ENCODE assay signal across 8 cellular contexts in the genomic region with DNA sequence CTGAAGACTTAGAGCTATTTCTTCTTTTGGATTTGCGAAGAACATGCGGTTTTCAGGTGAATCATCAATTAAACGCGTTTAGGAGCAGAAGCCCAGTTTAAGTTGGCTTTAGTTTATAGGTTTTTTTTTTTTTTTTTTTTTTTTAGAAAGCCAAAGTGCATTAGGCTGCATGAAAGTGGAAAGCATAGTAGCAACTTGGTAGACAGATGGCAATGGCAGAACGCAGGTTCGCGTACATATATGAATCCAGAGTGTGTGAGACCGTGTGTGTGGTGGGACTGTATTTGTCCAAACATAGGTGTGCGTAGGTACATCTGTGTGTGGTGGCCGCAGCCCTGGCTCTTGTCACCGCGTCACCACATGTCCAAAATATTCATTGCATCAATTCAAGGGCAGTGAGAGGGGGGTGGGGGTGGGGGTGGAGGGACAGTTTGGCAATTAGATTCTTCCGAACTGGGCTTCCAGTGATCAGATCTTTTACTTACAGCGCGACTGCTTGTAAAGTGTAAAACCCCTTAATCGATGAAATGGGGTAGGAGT. TPM values are rescaled to one million over a fixed set of nuclear protein-coding genes. Genes with fewer than 3 reads are reported as not detected.
A peak's percentile ranks its signal among the peaks of the same experiment; 100 is the strongest.
DNase-seq lines count a peak whose midpoint lies in the region; ATAC-seq, FAIRE-seq and TF ChIP-seq lines count a peak whose summit lies in the region.

No MANE protein-coding gene starts in this region.

- peak overlapping the region; percentile 99 for H3K27ac Mint-ChIP-seq in activated naive CD4-positive, alpha-beta T cell treated with anti-CD3 and anti-CD28 coated beads, Interleukin-2, amount 50 U/mL, for 24 hours

- H3K4me2 ChIP-seq in A549 (peak overlapping the region; percentile 77), trophoblast cell (ENCODE audit: low read length) (peak overlapping the region; percentile 88)

- H3K27me3 Mint-ChIP-seq in activated naive CD4-positive, alpha-beta T cell treated with anti-CD3 and anti-CD28 coated beads, Interleukin-2, amount 50 U/mL, for 24 hours: no peaks in the 10 kb centered on the region

- H3K27me3 ChIP-seq in heart right ventricle (no peaks in the 10 kb centered on the region), trophoblast cell (ENCODE audit: insufficient read depth, low read length) (no peaks in the 10 kb centered on the region)

- no peak; the same call in 1 of the 2 replicates for TF ChIP-seq POLR2A in A549 (IDR thresholded peaks at IDR 0.05; ENCODE audit: low read length)

- CTCF ChIA-PET in A549 (lab: Yijun Ruan, JAX): interaction anchor here (0.6 to 2.2 kb wide), 11 partner anchors 13 to 612 kb away, joined by 3 to 24 read pairs (median 5); no protein-coding TSS in a partner anchor

- peaks cover 9% of the 10 kb centered on the region for H3K79me2 ChIP-seq in trophoblast cell (ENCODE audit: control insufficient read depth, insufficient read depth, low read length, poor library complexity)

- H3K79me1 ChIP-seq in trophoblast cell (ENCODE audit: low read length): peaks cover 24% of the 10 kb centered on the region

- DNase-seq in A549 (ENCODE audit: low read depth in 1 of 2, low spot score in 1 of 2): peak; percentile 42 to 69
- DNase-seq in GM12864 (ENCODE audit: low read depth): no peak
- DNase-seq in NOMO-1 (lab: John Stamatoyannopoulos, UW; ENCODE audit: unreplicated experiment in 2 of 2): peak; percentile 37 to 44
- DNase-seq in heart right ventricle: peak in 1 of 2 donors; percentile 29
- DNase-seq in trophoblast cell: peak; percentile 45 to 55
- DNase-seq in foreskin melanocyte: no peak

- H3K23ac ChIP-seq in trophoblast cell (ENCODE audit: low read length): no peak overlapping the region

- no peak overlapping the region for H4K91ac ChIP-seq in trophoblast cell (ENCODE audit: low read depth, low read length)

- H2BK5ac ChIP-seq in trophoblast cell (ENCODE audit: low read depth, low read length, poor library complexity): peak overlapping the region; percentile 2

- 0% methylated on average over 15 of the region's 16 CpGs for WGBS in A549 (ENCODE audit: missing lambda C conversion rate)
- 0% methylated on average over 16 of the region's 16 CpGs for WGBS in heart right ventricle, 2 donors
- WGBS in trophoblast cell (ENCODE audit: extremely low coverage, insufficient coverage, insufficient read length): no CpG with 5 or more reads among the region's 16 CpGs

- H3K9me3 ChIP-seq in A549 (no peaks in the 10 kb centered on the region), heart right ventricle (no peaks in the 10 kb centered on the region), trophoblast cell (ENCODE audit: insufficient read depth, low read depth, low read length) (no peaks in the 10 kb centered on the region)

- POLR2A ChIA-PET in A549 (lab: Yijun Ruan, JAX): interaction anchor here (1.1 kb wide), 1 partner anchor 209 kb away, joined by 5 read pairs; no protein-coding TSS in a partner anchor

- H3K18ac ChIP-seq in trophoblast cell (ENCODE audit: low read length): peak overlapping the region; percentile 19

- peak overlapping the region; percentile 27 for H3K14ac ChIP-seq in trophoblast cell (ENCODE audit: low read length)

- ATAC-seq in A549: no peak; a peak in 2 of 6 replicates
- ATAC-seq in heart right ventricle: peak in 6 of 8 donors; percentile 7 to 35 (median 24)
- no peak for ATAC-seq in GM21367 (IDR thresholded peaks at IDR 0.05; ENCODE audit: unreplicated experiment)

- H4K8ac ChIP-seq in trophoblast cell (ENCODE audit: low read depth, low read length): peak overlapping the region; percentile 46

- H3K4me3 ChIP-seq in A549 (peak overlapping the region; percentile 85), GM12864 (ENCODE audit: low read depth, low read length) (peak overlapping the region; percentile 59), heart right ventricle (peak overlapping the region; percentile 63 to 98 (median 85)), trophoblast cell (ENCODE audit: low read depth, low read length) (peak overlapping the region; percentile 84)

- peaks cover 23% of the 10 kb centered on the region for H3K4me1 Mint-ChIP-seq in activated naive CD4-positive, alpha-beta T cell treated with anti-CD3 and anti-CD28 coated beads, Interleukin-2, amount 50 U/mL, for 24 hours

- intact Hi-C loops in heart right ventricle (cut with DNase I): loop anchor here in 8 of 10 donors (5.0 to 10.0 kb wide), 8 partner anchors 37 to 358 kb away; partner anchors contain the start of genes C4orf33 (in 1 of the 8) and SCLT1 (in 1 of the 8)

- TF ChIP-seq RAD21 in A549 (conservative IDR thresholded peaks at IDR 0.05 in 1 of 2, IDR thresholded peaks at IDR 0.05 in 1 of 2): no peak

- no peak overlapping the region for H2AFZ ChIP-seq in trophoblast cell (ENCODE audit: insufficient read depth, low read length, poor library complexity)

- no peaks in the 10 kb centered on the region for H3K36me3 Mint-ChIP-seq in activated naive CD4-positive, alpha-beta T cell treated with anti-CD3 and anti-CD28 coated beads, Interleukin-2, amount 50 U/mL, for 24 hours

- H2AK5ac ChIP-seq in trophoblast cell (ENCODE audit: low read length): no peak overlapping the region

- TF ChIP-seq EP300 in A549 (IDR thresholded peaks at IDR 0.05): no peak

- H3K4ac ChIP-seq in trophoblast cell (ENCODE audit: low read depth, low read length): peak overlapping the region; percentile 72

- H3K36me3 ChIP-seq in heart right ventricle: no peaks in the 10 kb centered on the region
- H3K36me3 ChIP-seq in trophoblast cell (ENCODE audit: control insufficient read depth in 1 of 2, insufficient read depth in 2 of 2, low read length in 2 of 2): no peaks in the 10 kb centered on the region

- H2BK12ac ChIP-seq in trophoblast cell (ENCODE audit: low read length): no peak overlapping the region

- FAIRE-seq in A549 (lab: Jason Lieb, UNC): no peak

- H3K4me1 ChIP-seq in A549: peaks cover 23% of the 10 kb centered on the region
- H3K4me1 ChIP-seq in heart right ventricle: peaks cover 0 to 18% (median 14%) of the 10 kb centered on the region in 9 donors
- H3K4me1 ChIP-seq in trophoblast cell (ENCODE audit: control insufficient read depth in 1 of 2, insufficient read depth in 2 of 2, low read length in 2 of 2): no peaks in the 10 kb centered on the region

- H3K9ac ChIP-seq in trophoblast cell (ENCODE audit: low read length): peak overlapping the region; percentile 75

- no peaks in the 10 kb centered on the region for H3K9me3 Mint-ChIP-seq in activated naive CD4-positive, alpha-beta T cell treated with anti-CD3 and anti-CD28 coated beads, Interleukin-2, amount 50 U/mL, for 24 hours

- H2BK120ac ChIP-seq in trophoblast cell (ENCODE audit: insufficient read depth, low read length, poor library complexity): no peak overlapping the region

- peak overlapping the region; percentile 97 for H3K4me3 Mint-ChIP-seq in activated naive CD4-positive, alpha-beta T cell treated with anti-CD3 and anti-CD28 coated beads, Interleukin-2, amount 50 U/mL, for 24 hours

- TF ChIP-seq CTCF in A549 (IDR thresholded peaks at IDR 0.05): no peak
- no peak for TF ChIP-seq CTCF in GM12864 (IDR thresholded peaks at IDR 0.05; ENCODE audit: low read depth, low read length, missing control alignments)
- peak in 1 of 9 donors; percentile 20 for TF ChIP-seq CTCF in heart right ventricle (IDR thresholded peaks at IDR 0.05)

- H3K27ac ChIP-seq in A549: peak overlapping the region; percentile 96 to 100
- H3K27ac ChIP-seq in heart right ventricle: peak overlapping the region; percentile 88 to 98 (median 95)
- H3K27ac ChIP-seq in trophoblast cell (ENCODE audit: low read depth, low read length): peak overlapping the region; percentile 81

- no peak overlapping the region for H4K12ac ChIP-seq in trophoblast cell (ENCODE audit: low read depth, low read length)

TF ChIP-seq in A549, 52 proteins besides CTCF, POLR2A, EP300 and RAD21:
- TF ChIP-seq MYC (IDR thresholded peaks at IDR 0.05; ENCODE audit: borderline replicate concordance, low read length) (no peak), EHF (CRISPR knock-in tag; IDR thresholded peaks at IDR 0.05) (no peak), SMC3 (IDR thresholded peaks at IDR 0.05) (no peak), MAFK (IDR thresholded peaks at IDR 0.05; ENCODE audit: partially characterized antibody) (no peak), CEBPB (IDR thresholded peaks at IDR 0.05) (peak in 1 of 2 experiments; percentile 20; a peak in 1 of 4 replicates)

RNA-seq across cellular contexts. Expression of gene JADE1, which starts 0.9 kb away (rescaled TPM):
- polyA plus RNA-seq in A549 (2011; rRNA removed): 46.7 and 54.6 TPM in 2 replicates
- polyA plus RNA-seq in A549 (2012; cell fraction: cytosol; rRNA removed): 13.9 and 16.6 TPM in 2 replicates
- 22.4 and 32.8 TPM in 2 replicates for polyA plus RNA-seq in A549 (2012; cell fraction: nucleus; rRNA removed)
- polyA plus RNA-seq in A549 (2017; fragmentation: RNase III; extraction: RNeasy Plus Mini Kit Qiagen cat#74134 plus additional on column Dnase treatment): 21.7 to 25.1 TPM (median 23.7 TPM) in 3 replicates
- polyA minus RNA-seq in A549 (2011; rRNA and poly(A)+ RNA removed): 74.8 and 83.3 TPM in 2 replicates
- 10 to 100 TPM; 19.4 to 32.3 (median 23.5) TPM for total RNA-seq in heart right ventricle
- polyA plus RNA-seq in heart right ventricle: 10 to 100 TPM; 12.1 to 25.5 TPM
- 17.0 TPM in 2 replicates for polyA plus RNA-seq in trophoblast cell (2013)

Comparison
In these comparisons a context has a peak if more than half of its experiments do, and no peak if none do; other contexts are left out.
1. ATAC-seq: peak in heart right ventricle (6 of 8); none in A549 (0 of 2) and GM21367 (single experiment).
2. DNase-seq: peak in A549 (2 of 2), NOMO-1 (2 of 2) and trophoblast cell (2 of 2); none in GM12864 (single experiment) and foreskin melanocyte (single experiment).
3. Peak in every context shown above with its lines, with median percentiles within 50 percentile points of each other: H3K27ac ChIP-seq and H3K4me3 ChIP-seq.